12 cellular contexts compared by ENCODE assay signal in the genomic region with DNA sequence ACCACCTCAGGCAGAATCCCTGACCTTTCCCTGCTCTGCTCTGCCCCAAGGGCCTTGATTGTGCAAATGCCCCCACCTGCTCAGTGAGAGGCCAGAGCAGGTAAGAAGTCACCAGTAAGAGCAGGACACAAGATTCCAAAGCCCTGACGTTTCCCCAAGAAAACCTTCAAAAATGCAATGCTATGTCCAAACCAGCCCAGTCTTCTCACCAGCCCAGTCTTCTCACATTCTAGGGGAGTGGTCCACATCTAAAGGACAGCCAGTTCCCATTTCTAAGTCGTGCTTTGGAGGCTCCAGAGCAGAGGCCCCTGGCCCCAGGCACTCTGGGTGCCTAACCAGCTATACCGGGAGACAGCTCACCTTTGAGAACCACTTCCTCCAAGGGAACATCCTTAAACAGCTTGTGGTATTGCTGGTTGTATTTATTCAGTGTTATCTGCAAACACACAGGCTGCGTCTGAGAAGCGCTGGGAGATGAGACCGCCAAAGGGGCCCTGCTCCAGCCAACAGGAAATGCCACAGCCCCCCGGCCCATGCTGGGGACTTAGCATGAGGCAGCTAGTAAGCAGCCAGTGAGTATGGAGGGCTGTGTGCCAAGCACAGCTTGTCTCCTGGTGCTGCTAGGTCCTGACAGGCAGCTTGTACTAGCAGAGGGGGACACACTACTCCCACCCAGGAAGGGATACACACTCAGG. TPM values are rescaled to one million over a fixed set of nuclear protein-coding genes. Genes with fewer than 3 reads are reported as not detected.
A peak's percentile ranks its signal among the peaks of the same experiment; 100 is the strongest.
DNase-seq lines count a peak whose midpoint lies in the region; ATAC-seq and TF ChIP-seq lines count a peak whose summit lies in the region.
"Had no signal": no experiment of that assay in that cellular context is flagged by ENCODE, and none has a peak within 500 bp of the region (broad histone marks: within the 10 kb centered on the region; RNA-seq: fewer than 3 reads in every experiment).

No MANE protein-coding gene starts in this region.

- DNase-seq in GDM1 (lab: John Stamatoyannopoulos, UW), result peak; percentile 54
- DNase-seq in NB4 (ENCODE audit: low read depth), result peak; percentile 42
- DNase-seq in breast epithelium (ENCODE audit: low spot score in 2 of 2), result peak in 1 of 2 donors; percentile 76
- DNase-seq in AG08396 (ENCODE audit: low spot score), result no peak
- no peak for DNase-seq in erythroblast (lab: John Stamatoyannopoulos, UW)
- DNase-seq: activated gamma-delta T cell, NCI-H2227 treated with DMSO at 0.1 percent for 48 hours, pancreas had no signal

- H3K4me3 ChIP-seq in NB4 (ENCODE audit: low read depth, low read length) (no peak overlapping the region), breast epithelium (peak overlapping the region in 2 of 3 donors; percentile 20 to 56)
- H3K4me3 ChIP-seq: pancreas had no signal

- intact Hi-C loops in breast epithelium (cut with DNase I; ENCODE audit: low total_unique reads), result no loop called here

- peaks cover 4% of the 10 kb centered on the region in 2 donors for H3K4me1 ChIP-seq in breast epithelium
- H3K4me1 ChIP-seq: pancreas had no signal

- no peaks in the 10 kb centered on the region for H3K27me3 ChIP-seq in breast epithelium
- H3K27me3 ChIP-seq: pancreas had no signal

- TF ChIP-seq CTCF in NB4 (IDR thresholded peaks at IDR 0.05; ENCODE audit: low read depth, low read length) (no peak), breast epithelium (IDR thresholded peaks at IDR 0.05) (no peak), nephron (IDR thresholded peaks at IDR 0.05; ENCODE audit: unreplicated experiment in 3 of 3) (no peak)

- H3K4me1 Mint-ChIP-seq in nephron, result peaks cover 12% of the 10 kb centered on the region

- no peak overlapping the region for H3K4me3 Mint-ChIP-seq in nephron

- H3K27me3 Mint-ChIP-seq in nephron (ENCODE audit: low read depth), result peaks cover 5% of the 10 kb centered on the region

- H3K9me3 ChIP-seq in breast epithelium, result no peaks in the 10 kb centered on the region
- H3K9me3 ChIP-seq: pancreas had no signal

- no peaks in the 10 kb centered on the region for H3K36me3 Mint-ChIP-seq in nephron (ENCODE audit: low read depth)

- no peak for TF ChIP-seq POLR2A in NB4 (IDR thresholded peaks at IDR 0.05; ENCODE audit: extremely low read depth, insufficient read length)
- TF ChIP-seq POLR2A in breast epithelium (IDR thresholded peaks at IDR 0.05), result no peak
- no peak for TF ChIP-seq POLR2A in erythroblast (IDR thresholded peaks at IDR 0.05; ENCODE audit: low read length)

- ATAC-seq in HG02571 (IDR thresholded peaks at IDR 0.05; ENCODE audit: unreplicated experiment), result no peak
- ATAC-seq in GM21619 (IDR thresholded peaks at IDR 0.05; ENCODE audit: unreplicated experiment), result no peak
- ATAC-seq: HCT116 had no signal

- peak overlapping the region; percentile 59 to 75 (median 67) for H3K27ac Mint-ChIP-seq in nephron

- peak overlapping the region; percentile 89 to 95 for H3K27ac ChIP-seq in breast epithelium
- H3K27ac ChIP-seq: pancreas had no signal

- H3K36me3 ChIP-seq in breast epithelium, result no peaks in the 10 kb centered on the region
- H3K36me3 ChIP-seq: pancreas had no signal

- no peaks in the 10 kb centered on the region for H3K9me3 Mint-ChIP-seq in nephron

RNA-seq across cellular contexts. Expression of a gene that starts 29.3 kb away (rescaled TPM):
- total RNA-seq in breast epithelium, result 10 to 100 TPM in 2 of 3 donors, under 1 TPM in 1; 0.16 to 52.5 (median 18.7) TPM

RNA-seq across cellular contexts. Expression of a gene that starts 50.1 kb away (rescaled TPM):
- total RNA-seq in breast epithelium, result 1 to 10 TPM; 1.6 to 4.4 (median 2.0) TPM

RNA-seq across cellular contexts. Expression of a gene that starts 50.3 kb away (rescaled TPM):
- total RNA-seq in breast epithelium, result 100 to 1,000 TPM in 1 of 3 donors, 10 to 100 TPM in 2; 64.2 to 128 (median 86.5) TPM

Comparison
In these comparisons a context has a peak if more than half of its experiments do, and no peak if none do; other contexts are left out.
1. DNase-seq: peak in GDM1 (single experiment) and NB4 (single experiment); none in AG08396 (single experiment) and erythroblast (0 of 2).